In genomic region chr1:89998306-89998705, GRCh38 we compare ENCODE assay signal across 17 cellular contexts. TPM values are rescaled to one million over a fixed set of nuclear protein-coding genes. Genes with fewer than 3 reads are reported as not detected.
DNase-seq lines count a peak whose midpoint lies in the region; ATAC-seq and TF ChIP-seq lines count a peak whose summit lies in the region.
"Had no signal": no experiment of that assay in that cellular context is flagged by ENCODE, and none has a peak within 500 bp of the region (broad histone marks: within the 10 kb centered on the region; RNA-seq: fewer than 3 reads in every experiment).

No MANE protein-coding gene starts in this region.

- no peak overlapping the region for H3K27ac Mint-ChIP-seq in endodermal cell
- peak overlapping the region; percentile 46 for H3K27ac Mint-ChIP-seq in progenitor cell of endocrine pancreas

- H3K9me3 Mint-ChIP-seq in endodermal cell (no peaks in the 10 kb centered on the region), progenitor cell of endocrine pancreas (ENCODE audit: low read depth) (no peaks in the 10 kb centered on the region)

- no peaks in the 10 kb centered on the region for H3K4me1 ChIP-seq in endodermal cell (ENCODE audit: control insufficient read depth, insufficient read depth, low read length)

- TF ChIP-seq CTCF in endodermal cell (conservative IDR thresholded peaks at IDR 0.05) (no peak), progenitor cell of endocrine pancreas (IDR thresholded peaks at IDR 0.05; ENCODE audit: unreplicated experiment) (no peak)

- DNase-seq in ELR (ENCODE audit: low read depth), result peak; percentile 40
- peak; percentile 67 for DNase-seq in NCI-H82 (lab: John Stamatoyannopoulos, UW)
- no peak for DNase-seq in endodermal cell
- no peak for DNase-seq in progenitor cell of endocrine pancreas (ENCODE audit: low spot score, unreplicated experiment)
- no peak for DNase-seq in T-helper 9 cell
- DNase-seq in KG1 (lab: John Stamatoyannopoulos, UW), result no peak
- DNase-seq: activated CD4-positive, alpha-beta T cell treated with anti-CD3 and anti-CD28 coated beads for 48 hours; activated T-cell treated with anti-CD3 and anti-CD28 coated beads, Interleukin-2, amount 50 U/mL, for 1 hour; CD4-positive, CD25-positive, alpha-beta regulatory T cell; Kasumi-1; left ventricle myocardium superior; NCI-H774; substantia nigra had no signal

- H3K27ac ChIP-seq in endodermal cell (ENCODE audit: low read depth, low read length), result no peak overlapping the region
- H3K27ac ChIP-seq: coronary artery, HL-60 had no signal

- ATAC-seq in GM21381 (IDR thresholded peaks at IDR 0.05; ENCODE audit: unreplicated experiment), result no peak
- ATAC-seq in HG02623 (IDR thresholded peaks at IDR 0.05; ENCODE audit: unreplicated experiment), result no peak
- ATAC-seq: left ventricle myocardium superior had no signal

- peaks cover 18% of the 10 kb centered on the region for H3K4me1 Mint-ChIP-seq in endodermal cell
- peaks cover 32% of the 10 kb centered on the region for H3K4me1 Mint-ChIP-seq in progenitor cell of endocrine pancreas (ENCODE audit: low read depth)

- H3K9me3 ChIP-seq in endodermal cell (ENCODE audit: control insufficient read depth, low read length), result no peaks in the 10 kb centered on the region

- peaks cover 47% of the 10 kb centered on the region for H3K36me3 ChIP-seq in endodermal cell (ENCODE audit: control insufficient read depth, insufficient read depth, low read length)

- no peaks in the 10 kb centered on the region for H3K27me3 Mint-ChIP-seq in endodermal cell (ENCODE audit: insufficient read depth)
- no peaks in the 10 kb centered on the region for H3K27me3 Mint-ChIP-seq in progenitor cell of endocrine pancreas
- H3K27me3 Mint-ChIP-seq: CD4-positive, CD25-positive, alpha-beta regulatory T cell had no signal

- H3K27me3 ChIP-seq in endodermal cell (ENCODE audit: control insufficient read depth, insufficient read depth, low read length, poor library complexity, severe bottlenecking), result no peaks in the 10 kb centered on the region

- H3K4me3 ChIP-seq in endodermal cell (ENCODE audit: low read length), result peak overlapping the region; percentile 100
- H3K4me3 ChIP-seq: coronary artery had no signal

- H3K4me3 Mint-ChIP-seq in endodermal cell (no peak overlapping the region), progenitor cell of endocrine pancreas (ENCODE audit: low read depth) (peak overlapping the region; percentile 17)

- H3K36me3 Mint-ChIP-seq in endodermal cell (ENCODE audit: low read depth) (peaks cover 21% of the 10 kb centered on the region), progenitor cell of endocrine pancreas (ENCODE audit: insufficient read depth) (peaks cover 12% of the 10 kb centered on the region)

- no peak overlapping the region for H3K9ac ChIP-seq in endodermal cell (ENCODE audit: extremely low read depth, low read length, poor library complexity, severe bottlenecking)

RNA-seq across cellular contexts. Expression of gene ZNF326, which starts 3.4 kb away (rescaled TPM):
- total RNA-seq in endodermal cell, result 10 to 100 TPM; 31.0 to 36.4 TPM
- 27.8 TPM for polyA plus RNA-seq in endodermal cell (2013, experiment 1 of 2)
- polyA plus RNA-seq in endodermal cell (2013, experiment 2 of 2), result 28.0 TPM
- total RNA-seq in progenitor cell of endocrine pancreas, result 67.2 and 70.9 TPM in 2 replicates

Comparison
In these comparisons a context has a peak if more than half of its experiments do, and no peak if none do; other contexts are left out.
1. DNase-seq: peak in ELR (single experiment) and NCI-H82 (single experiment); none in endodermal cell (single experiment), progenitor cell of endocrine pancreas (single experiment), T-helper 9 cell (single experiment) and KG1 (single experiment).